19 cellular contexts compared by ENCODE assay signal in genomic region chr14:95330591-95331370, GRCh38. TPM values are rescaled to one million over a fixed set of nuclear protein-coding genes. Genes with fewer than 3 reads are reported as not detected.
DNase-seq lines count a peak whose midpoint lies in the region; ATAC-seq and TF ChIP-seq lines count a peak whose summit lies in the region.
"Had no signal": no experiment of that assay in that cellular context is flagged by ENCODE, and none has a peak within 500 bp of the region (broad histone marks: within the 10 kb centered on the region; RNA-seq: fewer than 3 reads in every experiment).

No MANE protein-coding gene starts in this region.

- dilution Hi-C loops in mammary epithelial cell (cut with HindIII; ENCODE audit: low sequenced_read_pairs) = no loop called here

- no peaks in the 10 kb centered on the region for H3K27me3 Mint-ChIP-seq in MCF 10A (ENCODE audit: insufficient read depth, unreplicated experiment)

- H3K4me1 ChIP-seq in mammary epithelial cell (ENCODE audit: insufficient read depth, low read length) (peaks cover 21% of the 10 kb centered on the region), colonic mucosa (peaks cover 7% of the 10 kb centered on the region)

- H3K79me2 ChIP-seq in mammary epithelial cell (ENCODE audit: insufficient read depth, low read length) = no peaks in the 10 kb centered on the region

- POLR2A ChIA-PET in MCF 10A (lab: Yijun Ruan, JAX) = no interaction called here

- ATAC-seq in GM21367 (IDR thresholded peaks at IDR 0.05; ENCODE audit: unreplicated experiment) (no peak), HG02571 (IDR thresholded peaks at IDR 0.05; ENCODE audit: unreplicated experiment) (no peak)
- ATAC-seq: Panc1 had no signal

- H3K27ac ChIP-seq in mammary epithelial cell (ENCODE audit: insufficient read depth, low read depth, low read length) = peak overlapping the region; percentile 34
- peak overlapping the region; percentile 65 for H3K27ac ChIP-seq in epithelial cell of prostate
- H3K27ac ChIP-seq in colonic mucosa = no peak overlapping the region
- H3K27ac ChIP-seq: C4-2B had no signal

- no peaks in the 10 kb centered on the region for H4K20me1 ChIP-seq in mammary epithelial cell (ENCODE audit: insufficient read depth, low read length)

- no peaks in the 10 kb centered on the region for H3K36me3 Mint-ChIP-seq in MCF 10A (ENCODE audit: insufficient read depth, unreplicated experiment)
- H3K36me3 Mint-ChIP-seq: CD8-positive, alpha-beta memory T cell had no signal

- H2AFZ ChIP-seq in mammary epithelial cell (ENCODE audit: low read depth, low read length) = peak overlapping the region; percentile 58

- CTCF ChIA-PET in mammary epithelial cell (lab: Charles Lee; ENCODE audit: low non-redundant PET) (interaction anchor here (0.7 to 1.0 kb wide), 2 partner anchors 31 to 663 kb away, joined by 3 to 7 read pairs; no protein-coding TSS in a partner anchor), MCF 10A (lab: Yijun Ruan, JAX) (interaction anchor here (0.8 to 1.6 kb wide), 3 partner anchors 8 to 31 kb away, joined by 3 to 5 read pairs (median 4); no protein-coding TSS in a partner anchor)

- H3K4me1 Mint-ChIP-seq in MCF 10A (ENCODE audit: insufficient read depth, unreplicated experiment) = peaks cover 13% of the 10 kb centered on the region
- H3K4me1 Mint-ChIP-seq: CD8-positive, alpha-beta memory T cell had no signal

- BruUV-seq in mammary epithelial cell (replicated peaks; lab: Mats Ljungman, UMichigan) (no TSS peak), MCF 10A (replicated peaks; lab: Mats Ljungman, UMichigan) (no TSS peak)

- no peak overlapping the region for H3K9ac ChIP-seq in mammary epithelial cell (ENCODE audit: insufficient read depth, low read length)
- H3K9ac ChIP-seq in colonic mucosa (ENCODE audit: low read depth in 2 of 2, low read length in 2 of 2) = no peak overlapping the region

- no peaks in the 10 kb centered on the region for H3K36me3 ChIP-seq in mammary epithelial cell (ENCODE audit: insufficient read depth, low read length)
- no peaks in the 10 kb centered on the region for H3K36me3 ChIP-seq in colonic mucosa

- H3K27ac Mint-ChIP-seq in MCF 10A (ENCODE audit: low read depth, unreplicated experiment) = no peak overlapping the region
- H3K27ac Mint-ChIP-seq: CD8-positive, alpha-beta memory T cell had no signal

- no peak overlapping the region for H3K4me3 Mint-ChIP-seq in MCF 10A (ENCODE audit: unreplicated experiment)
- H3K4me3 Mint-ChIP-seq: CD8-positive, alpha-beta memory T cell had no signal

- intact Hi-C loops in mammary epithelial cell (cut with micrococcal nuclease) (loop anchor here (1.0 kb wide), 1 partner anchor 8 kb away; no protein-coding TSS in a partner anchor), MCF 10A (cut with micrococcal nuclease) (no loop called here), colonic mucosa (cut with DNase I) (no loop called here)

- H3K4me2 ChIP-seq in mammary epithelial cell (ENCODE audit: insufficient read depth, low read depth, low read length) = no peak overlapping the region

- no peak for TF ChIP-seq CTCF in mammary epithelial cell (conservative IDR thresholded peaks at IDR 0.05 in 1 of 2, IDR thresholded peaks at IDR 0.05 in 1 of 2; ENCODE audit: extremely low read depth in 1 of 2, insufficient read depth in 1 of 2, low read depth in 1 of 2, low read length in 2 of 2)
- no peak for TF ChIP-seq CTCF in MCF 10A (IDR thresholded peaks at IDR 0.05; ENCODE audit: unreplicated experiment)
- no peak for TF ChIP-seq CTCF in colonic mucosa (IDR thresholded peaks at IDR 0.05)

- 13% methylated on average over 12 of the region's 20 CpGs for WGBS in mammary epithelial cell (ENCODE audit: low coverage, missing lambda C conversion rate)

- H3K27me3 ChIP-seq in mammary epithelial cell (ENCODE audit: insufficient read depth, low read length) (no peaks in the 10 kb centered on the region), colonic mucosa (no peaks in the 10 kb centered on the region)

- H3K9me3 ChIP-seq in mammary epithelial cell (replicated peaks; ENCODE audit: insufficient read depth, low read length) = no peaks in the 10 kb centered on the region
- H3K9me3 ChIP-seq in colonic mucosa = no peaks in the 10 kb centered on the region

- in situ Hi-C loops in mammary epithelial cell (cut with MboI; ENCODE audit: low sequenced_read_pairs in 2 of 2) = no loop called here

- DNase-seq in mammary epithelial cell = peak; percentile 75
- DNase-seq in MCF 10A (ENCODE audit: unreplicated experiment) = no peak
- DNase-seq in RPMI8226 = peak; percentile 44
- no peak for DNase-seq in epithelial cell of prostate (ENCODE audit: low read depth, low spot score)
- DNase-seq in occipital lobe (lab: John Stamatoyannopoulos, UW) = peak; percentile 29
- DNase-seq in colonic mucosa = no peak
- DNase-seq: Calu3; CD8-positive, alpha-beta memory T cell; DMS153; KG1; NCI-H1105; NCI-H2029 treated with DMSO at 0.1 percent for 48 hours; NCI-H226; NCI-H510A treated with DMSO at 0.1 percent for 48 hours; NCI-H774 had no signal

- no peaks in the 10 kb centered on the region for H3K9me3 Mint-ChIP-seq in MCF 10A (ENCODE audit: unreplicated experiment)
- H3K9me3 Mint-ChIP-seq: CD8-positive, alpha-beta memory T cell had no signal

- H3K4me3 ChIP-seq in mammary epithelial cell (replicated peaks in 1 of 3; ENCODE audit: insufficient read depth in 1 of 3, low read depth in 2 of 3, low read length in 3 of 3) = no peak overlapping the region
- no peak overlapping the region for H3K4me3 ChIP-seq in colonic mucosa

RNA-seq across cellular contexts. Expression of gene CLMN, which starts 11.1 kb away (rescaled TPM):
- 10 to 100 TPM; 12.2 to 64.3 TPM for total RNA-seq in mammary epithelial cell
- polyA plus RNA-seq in mammary epithelial cell = 12.0 TPM
- 45.1 TPM for polyA minus RNA-seq in mammary epithelial cell
- 15.7 and 17.9 TPM in 2 replicates for total RNA-seq in MCF 10A (2022)
- 0.78 TPM for total RNA-seq in occipital lobe
- total RNA-seq in colonic mucosa = 100 to 1,000 TPM; 105 to 131 TPM

Comparison
In these comparisons a context has a peak if more than half of its experiments do, and no peak if none do; other contexts are left out.
1. DNase-seq: peak in mammary epithelial cell (single experiment), RPMI8226 (single experiment) and occipital lobe (single experiment); none in MCF 10A (single experiment), epithelial cell of prostate (single experiment) and colonic mucosa (single experiment).